In genomic region chr1:235111107-235111506, GRCh38 we compare ENCODE assay signal across 26 cellular contexts.
"Had no signal": no experiment of that assay in that cellular context is flagged by ENCODE, and none has a peak within 500 bp of the region (broad histone marks: within the 10 kb centered on the region; RNA-seq: fewer than 3 reads in every experiment).

No MANE protein-coding gene starts in this region.

- H3K4me3 ChIP-seq: adrenal gland, coronary artery had no signal

- H3K9me3 Mint-ChIP-seq: activated T-helper 1 cell treated with anti-CD3 and anti-CD28 coated beads, Interleukin-12 subunit alpha, Interleukin-12 subunit beta, Interleukin-2, Interleukin-4 antibody, amounts not matched to agents 30 ng/mL and 10 ng/mL and 1 ng/mL, durations not matched to agents 14 hours and 24 hours and 36 hours; T-cell had no signal

- H3K9me3 ChIP-seq: adrenal gland had no signal

- ATAC-seq: Panc1, T-cell had no signal

- DNase-seq: activated CD4-positive, alpha-beta T cell treated with anti-CD3 and anti-CD28 coated beads for 4 hours; activated CD4-positive, CD25-positive, alpha-beta regulatory T cell; activated CD8-positive, alpha-beta memory T cell treated with anti-CD3 and anti-CD28 coated beads for 24 hours; activated effector memory CD4-positive, alpha-beta T cell treated with Interleukin-2 at 50 U/mL for 16 hours; activated naive CD4-positive, alpha-beta T cell; adrenal gland; anterior cingulate cortex; caudate nucleus; Kasumi-1; KBM-7; NCI-H1105 treated with DMSO at 0.1 percent for 48 hours; NCI-H1436 treated with DMSO at 0.1 percent for 48 hours; NCI-H187; NCI-H2081; NCI-H510A treated with DMSO at 0.1 percent for 48 hours; NCI-H69; NK-92 treated with Interleukin-12 subunit alpha and Interleukin-12 subunit beta, amount 100 ng/mL, for 24 hours; OCI-M1; SIG-M5; T-cell; T-helper 2 cell; T1000 had no signal

- H3K27me3 ChIP-seq: adrenal gland had no signal

- H3K27ac Mint-ChIP-seq: activated naive CD8-positive, alpha-beta T cell; activated T-helper 1 cell treated with anti-CD3 and anti-CD28 coated beads, Interleukin-12 subunit alpha, Interleukin-12 subunit beta, Interleukin-2, Interleukin-4 antibody, amounts not matched to agents 30 ng/mL and 10 ng/mL and 1 ng/mL, durations not matched to agents 14 hours and 24 hours and 36 hours; T-cell had no signal

- H3K27ac ChIP-seq: adrenal gland, coronary artery had no signal
